Comparison of ENCODE assay signal across 1 cellular context in genomic region chr17:7858487-7858832, GRCh38.
TF ChIP-seq lines count a peak whose summit lies in the region.

No MANE protein-coding gene starts in this region.

TF ChIP-seq in GM12878, 131 proteins besides CTCF, POLR2A, EP300 and RAD21:
- TF ChIP-seq BHLHE40 (IDR thresholded peaks at IDR 0.05; ENCODE audit: borderline replicate concordance in 1 of 2, low read depth in 2 of 2, low read length in 1 of 2) (0 out of 4 replicates have a peak, but pooled peaks of 1 of the 2 experiments have one; percentile 11), YY1 (IDR thresholded peaks at IDR 0.05; ENCODE audit: low read depth, low read length) (peak; percentile 80), ATF2 (IDR thresholded peaks at IDR 0.05; ENCODE audit: low read length) (no peak), MYC (IDR thresholded peaks at IDR 0.05; ENCODE audit: insufficient read depth, insufficient read length, insufficient replicate concordance, low read length, severe bottlenecking) (no peak), CREM (IDR thresholded peaks at IDR 0.05; ENCODE audit: low read depth) (no peak), TAF1 (IDR thresholded peaks at IDR 0.05; ENCODE audit: borderline replicate concordance, low read depth, low read length) (no peak)
